Comparison of ENCODE assay signal across 18 cellular contexts in the genomic region with DNA sequence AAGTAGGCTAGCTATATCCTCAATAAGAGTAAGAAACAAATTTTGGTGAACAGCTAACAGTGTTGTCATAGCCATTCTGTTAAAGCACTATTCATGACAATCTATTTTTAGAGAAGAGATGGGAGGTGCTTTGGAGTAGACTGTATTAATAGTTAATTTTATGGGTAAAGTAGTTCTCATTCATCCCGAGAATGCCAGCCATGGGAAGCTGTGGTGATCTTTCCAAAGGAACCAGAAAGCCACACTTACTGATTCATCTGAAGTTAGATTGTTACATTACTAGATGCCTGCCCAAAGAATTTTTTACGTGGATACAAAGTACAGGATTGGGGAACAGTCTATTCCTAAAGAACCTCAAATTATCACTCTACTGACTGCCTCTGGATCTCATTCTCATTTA.
A peak's percentile ranks its signal among the peaks of the same experiment; 100 is the strongest.
DNase-seq lines count a peak whose midpoint lies in the region; ATAC-seq and TF ChIP-seq lines count a peak whose summit lies in the region.
"Had no signal": no experiment of that assay in that cellular context is flagged by ENCODE, and none has a peak within 500 bp of the region (broad histone marks: within the 10 kb centered on the region; RNA-seq: fewer than 3 reads in every experiment).

No MANE protein-coding gene starts in this region.

- POLR2A ChIA-PET in HEK293T (lab: Yijun Ruan, JAX), result no interaction called here

- H3K4me1 ChIP-seq in upper lobe of right lung, result no peaks in the 10 kb centered on the region
- H3K4me1 ChIP-seq: BE2C, BLaER1 had no signal

- no peak for ATAC-seq in upper lobe of right lung

- no peak overlapping the region for H3K27ac ChIP-seq in upper lobe of right lung
- H3K27ac ChIP-seq: BLaER1 had no signal

- CTCF ChIA-PET in HEK293T (lab: Yijun Ruan, JAX), result no interaction called here

- no peak for TF ChIP-seq CTCF in upper lobe of right lung (IDR thresholded peaks at IDR 0.05)

- intact Hi-C loops in upper lobe of right lung (cut with DNase I), result no loop called here

- no peak overlapping the region for H3K4me3 ChIP-seq in upper lobe of right lung
- H3K4me3 ChIP-seq: BLaER1 had no signal

- DNase-seq in astrocyte of the hippocampus (ENCODE audit: low read depth, low spot score) (peak; percentile 8), myocyte (ENCODE audit: low read depth) (peak; percentile 52), renal cortical epithelial cell (ENCODE audit: low read depth) (peak; percentile 3), dedifferentiated amniotic fluid mesenchymal stem cell (ENCODE audit: extremely low spot score) (no peak), DMS 273 treated with DMSO at 0.1 percent for 48 hours (lab: John Stamatoyannopoulos, UW) (no peak), HEK293T (ENCODE audit: extremely low spot score) (no peak), upper lobe of right lung (no peak)
- DNase-seq: 8988T; ACHN; BE2C; C1 segment of cervical spinal cord; CD4-positive, alpha-beta memory T cell; CD4-positive, CD25-positive, alpha-beta regulatory T cell; CD8-positive, alpha-beta memory T cell; COR-L47; DMS79 treated with DMSO at 0.1 percent for 48 hours; GF-D8 had no signal

- peaks cover 16% of the 10 kb centered on the region for H3K9me3 ChIP-seq in upper lobe of right lung
- H3K9me3 ChIP-seq: BE2C had no signal

- H3K36me3 ChIP-seq in upper lobe of right lung, result no peaks in the 10 kb centered on the region
- H3K36me3 ChIP-seq: BE2C had no signal

- no peaks in the 10 kb centered on the region for H3K27me3 ChIP-seq in upper lobe of right lung
- H3K27me3 ChIP-seq: BE2C, BLaER1 had no signal

TF ChIP-seq in HEK293T, 16 proteins besides CTCF, POLR2A, EP300 and RAD21:
- TF ChIP-seq ZNF384 (IDR thresholded peaks at IDR 0.05) (no peak), FOXK2 (IDR thresholded peaks at IDR 0.05) (no peak), NFRKB (IDR thresholded peaks at IDR 0.05) (no peak), HDGF (IDR thresholded peaks at IDR 0.05; ENCODE audit: borderline replicate concordance) (no peak), FOXM1 (IDR thresholded peaks at IDR 0.05; ENCODE audit: borderline replicate concordance) (no peak), SUZ12 (IDR thresholded peaks at IDR 0.05) (no peak), ARNT (IDR thresholded peaks at IDR 0.05) (no peak), SP1 (IDR thresholded peaks at IDR 0.05) (no peak), L3MBTL2 (conservative IDR thresholded peaks at IDR 0.05) (no peak), LEF1 (IDR thresholded peaks at IDR 0.05; ENCODE audit: borderline replicate concordance) (no peak), FOXA1 (IDR thresholded peaks at IDR 0.05) (no peak), ELF4 (IDR thresholded peaks at IDR 0.05) (no peak), TARDBP (IDR thresholded peaks at IDR 0.05) (no peak), CTBP1 (IDR thresholded peaks at IDR 0.05; ENCODE audit: borderline replicate concordance) (no peak), BHLHE40 (IDR thresholded peaks at IDR 0.05; ENCODE audit: borderline replicate concordance) (no peak)
- TF ChIP-seq, protein P1, sequence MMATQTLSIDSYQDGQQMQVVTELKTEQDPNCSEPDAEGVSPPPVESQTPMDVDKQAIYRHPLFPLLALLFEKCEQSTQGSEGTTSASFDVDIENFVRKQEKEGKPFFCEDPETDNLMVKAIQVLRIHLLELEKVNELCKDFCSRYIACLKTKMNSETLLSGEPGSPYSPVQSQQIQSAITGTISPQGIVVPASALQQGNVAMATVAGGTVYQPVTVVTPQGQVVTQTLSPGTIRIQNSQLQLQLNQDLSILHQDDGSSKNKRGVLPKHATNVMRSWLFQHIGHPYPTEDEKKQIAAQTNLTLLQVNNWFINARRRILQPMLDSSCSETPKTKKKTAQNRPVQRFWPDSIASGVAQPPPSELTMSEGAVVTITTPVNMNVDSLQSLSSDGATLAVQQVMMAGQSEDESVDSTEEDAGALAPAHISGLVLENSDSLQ (IDR thresholded peaks at IDR 0.05), result no peak

Comparison
In these comparisons a context has a peak if more than half of its experiments do, and no peak if none do; other contexts are left out.
1. DNase-seq: peak in astrocyte of the hippocampus (single experiment), myocyte (single experiment) and renal cortical epithelial cell (single experiment); none in dedifferentiated amniotic fluid mesenchymal stem cell (single experiment), DMS 273 treated with DMSO at 0.1 percent for 48 hours (single experiment), HEK293T (single experiment) and upper lobe of right lung (single experiment).